In the genomic region with DNA sequence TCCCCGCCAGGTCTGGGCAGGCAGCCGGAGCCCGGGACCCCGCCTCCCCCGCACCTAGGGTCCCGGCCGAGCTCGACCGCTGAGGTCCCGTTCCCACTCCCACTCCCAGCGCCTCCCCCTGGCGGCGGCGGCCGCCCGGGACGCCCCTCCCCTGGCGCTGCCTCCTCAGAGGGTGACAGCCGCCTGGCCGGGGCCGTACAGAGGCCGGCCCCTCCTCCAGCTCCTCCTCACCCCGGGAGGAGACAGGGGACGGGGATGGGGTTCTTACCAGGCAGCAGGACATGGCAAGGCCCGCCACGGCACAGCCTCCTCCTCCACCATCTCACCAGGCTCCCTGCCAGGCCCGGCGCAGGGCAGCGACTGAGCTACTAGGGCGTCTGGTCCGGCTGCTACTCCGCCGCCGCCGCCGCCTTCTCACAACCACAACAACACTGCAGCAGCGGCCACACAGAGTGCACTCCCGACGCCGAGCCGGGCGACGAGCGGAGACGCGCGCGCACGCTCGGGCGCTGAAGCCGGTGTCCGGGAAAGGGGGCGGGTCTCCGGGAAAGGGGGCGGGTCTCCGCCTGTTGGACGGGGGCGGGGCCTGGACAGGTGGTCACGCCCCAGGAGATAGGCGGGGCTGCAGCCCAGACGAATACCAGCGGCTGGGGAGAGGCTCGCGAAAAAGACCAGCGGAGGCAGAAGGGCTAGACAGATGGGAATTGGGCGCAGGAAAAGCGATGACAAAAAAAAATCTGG, we compare ENCODE assay signal across 8 cellular contexts.
DNase-seq lines count a peak whose midpoint lies in the region; ATAC-seq and TF ChIP-seq lines count a peak whose summit lies in the region.
"Not testable (repeated sequence)": the region's sequence is repeated elsewhere in the genome, so short reads cannot be mapped to it uniquely, and the experiment has no call there.

No MANE protein-coding gene starts in this region.

- CTCF ChIA-PET in CD4-positive, alpha-beta memory T cell (lab: Charles Lee; ENCODE audit: partially characterized antibody); activated CD8-positive, alpha-beta memory T cell treated with anti-CD3 and anti-CD28 coated beads, Interleukin-2, amount 10 ng/mL, durations not matched to agents 7 days and 5 days (lab: Charles Lee): not testable (repeated sequence)

- H3K27ac ChIP-seq in CD4-positive, alpha-beta memory T cell (ENCODE audit: low read depth, low read length); left lung: not testable (repeated sequence)

- POLR2A ChIA-PET in CD4-positive, alpha-beta memory T cell (lab: Charles Lee; ENCODE audit: partially characterized antibody): not testable (repeated sequence)

- not testable (repeated sequence) for H3K9me3 ChIP-seq in CD4-positive, alpha-beta memory T cell (ENCODE audit: control insufficient read depth in 1 of 2, low read length in 2 of 2); left lung

- H3K4me3 ChIP-seq in CD4-positive, alpha-beta memory T cell (ENCODE audit: low read length in 2 of 2); left lung: not testable (repeated sequence)

- TF ChIP-seq CTCF in left lung (IDR thresholded peaks at IDR 0.05): not testable (repeated sequence)

- not testable (repeated sequence) for H3K36me3 Mint-ChIP-seq in CD4-positive, alpha-beta memory T cell; T-helper 2 cell treated with Interferon-gamma antibody and Interleukin-4, amounts not matched to agents 5 μg/mL and 100 μg/mL, for 36 hours (ENCODE audit: low read depth); activated CD8-positive, alpha-beta memory T cell treated with anti-CD3 and anti-CD28 coated beads, Interleukin-2, amount 10 ng/mL, durations not matched to agents 7 days and 5 days

- H3K27me3 Mint-ChIP-seq in CD4-positive, alpha-beta memory T cell; T-helper 2 cell treated with Interferon-gamma antibody and Interleukin-4, amounts not matched to agents 5 μg/mL and 100 μg/mL, for 36 hours (ENCODE audit: low read depth); activated CD8-positive, alpha-beta memory T cell treated with anti-CD3 and anti-CD28 coated beads, Interleukin-2, amount 10 ng/mL, durations not matched to agents 7 days and 5 days: not testable (repeated sequence)

- intact Hi-C loops in CD4-positive, alpha-beta memory T cell (cut with micrococcal nuclease); left lung (cut with DNase I): not testable (repeated sequence)

- H3K4me1 Mint-ChIP-seq in CD4-positive, alpha-beta memory T cell; T-helper 2 cell treated with Interferon-gamma antibody and Interleukin-4, amounts not matched to agents 5 μg/mL and 100 μg/mL, for 36 hours (ENCODE audit: low read depth); activated CD8-positive, alpha-beta memory T cell treated with anti-CD3 and anti-CD28 coated beads, Interleukin-2, amount 10 ng/mL, durations not matched to agents 7 days and 5 days: not testable (repeated sequence)

- not testable (repeated sequence) for H3K4me1 ChIP-seq in CD4-positive, alpha-beta memory T cell (ENCODE audit: insufficient read depth, low read length); left lung

- not testable (repeated sequence) for H3K27me3 ChIP-seq in CD4-positive, alpha-beta memory T cell (ENCODE audit: insufficient read depth, low read length); left lung

- H3K4me3 Mint-ChIP-seq in CD4-positive, alpha-beta memory T cell: peak overlapping the region in 5 of 8 donors; percentile 26 to 52 (median 35)
- peak overlapping the region; percentile 48 for H3K4me3 Mint-ChIP-seq in T-helper 2 cell treated with Interferon-gamma antibody and Interleukin-4, amounts not matched to agents 5 μg/mL and 100 μg/mL, for 36 hours
- H3K4me3 Mint-ChIP-seq in activated CD8-positive, alpha-beta memory T cell treated with anti-CD3 and anti-CD28 coated beads, Interleukin-2, amount 10 ng/mL, durations not matched to agents 7 days and 5 days: not testable (repeated sequence)

- H3K36me3 ChIP-seq in CD4-positive, alpha-beta memory T cell (ENCODE audit: insufficient read depth, low read length); left lung: not testable (repeated sequence)

- DNase-seq in CD4-positive, alpha-beta memory T cell: peak in 3 of 5 donors; percentile 7 to 12 (median 7)
- peak; percentile 25 for DNase-seq in T-helper 2 cell treated with Interferon-gamma antibody and Interleukin-4, amounts not matched to agents 5 μg/mL and 100 μg/mL, for 36 hours (ENCODE audit: low spot score)
- DNase-seq in activated CD8-positive, alpha-beta memory T cell treated with anti-CD3 and anti-CD28 coated beads, Interleukin-2, amount 10 ng/mL, durations not matched to agents 7 days and 5 days: peak; percentile 38
- DNase-seq in activated T-helper 9 cell treated with anti-CD3 and anti-CD28 coated beads, Interleukin-2, amount 50 U/mL, for 16 hours (ENCODE audit: low read depth): peak; percentile 5
- DNase-seq in central memory CD4-positive, alpha-beta T cell: peak; percentile 12
- DNase-seq in left lung: peak; percentile 34 to 61
- peak; percentile 27 to 40 for DNase-seq in stimulated activated CD4-positive, alpha-beta T cell treated with anti-CD3 and anti-CD28 coated beads, Interleukin-12 subunit alpha, Interleukin-12 subunit beta, amount 100 ng/mL, for 24 hours (ENCODE audit: low read depth in 2 of 2)
- DNase-seq in stimulated activated CD8-positive, alpha-beta memory T cell treated with anti-CD3 and anti-CD28 coated beads, Interleukin-4, amount 100 ng/mL, for 48 hours: peak; percentile 56

- H3K27ac Mint-ChIP-seq in CD4-positive, alpha-beta memory T cell; T-helper 2 cell treated with Interferon-gamma antibody and Interleukin-4, amounts not matched to agents 5 μg/mL and 100 μg/mL, for 36 hours; activated CD8-positive, alpha-beta memory T cell treated with anti-CD3 and anti-CD28 coated beads, Interleukin-2, amount 10 ng/mL, durations not matched to agents 7 days and 5 days: not testable (repeated sequence)

- peak; percentile 71 for ATAC-seq in activated CD8-positive, alpha-beta memory T cell treated with anti-CD3 and anti-CD28 coated beads, Interleukin-2, amount 10 ng/mL, durations not matched to agents 7 days and 5 days
- ATAC-seq in left lung: peak; percentile 99

- H3K9me3 Mint-ChIP-seq in CD4-positive, alpha-beta memory T cell; T-helper 2 cell treated with Interferon-gamma antibody and Interleukin-4, amounts not matched to agents 5 μg/mL and 100 μg/mL, for 36 hours; activated CD8-positive, alpha-beta memory T cell treated with anti-CD3 and anti-CD28 coated beads, Interleukin-2, amount 10 ng/mL, durations not matched to agents 7 days and 5 days (ENCODE audit: low read depth): not testable (repeated sequence)

Comparison
In these comparisons a context has a peak if more than half of its experiments do, and no peak if none do; other contexts are left out.
1. DNase-seq: peak in every context shown above with its lines; median percentile 56 in stimulated activated CD8-positive, alpha-beta memory T cell treated with anti-CD3 and anti-CD28 coated beads, Interleukin-4, amount 100 ng/mL, for 48 hours; 48 in left lung; 38 in activated CD8-positive, alpha-beta memory T cell treated with anti-CD3 and anti-CD28 coated beads, Interleukin-2, amount 10 ng/mL, durations not matched to agents 7 days and 5 days; 34 in stimulated activated CD4-positive, alpha-beta T cell treated with anti-CD3 and anti-CD28 coated beads, Interleukin-12 subunit alpha, Interleukin-12 subunit beta, amount 100 ng/mL, for 24 hours; 25 in T-helper 2 cell treated with Interferon-gamma antibody and Interleukin-4, amounts not matched to agents 5 μg/mL and 100 μg/mL, for 36 hours; 12 in central memory CD4-positive, alpha-beta T cell; 7 in CD4-positive, alpha-beta memory T cell; 5 in activated T-helper 9 cell treated with anti-CD3 and anti-CD28 coated beads, Interleukin-2, amount 50 U/mL, for 16 hours.